Comparison of ENCODE assay signal across 32 cellular contexts in genomic region chr4:163139048-163139447, GRCh38.
"Had no signal": no experiment of that assay in that cellular context is flagged by ENCODE, and none has a peak within 500 bp of the region (broad histone marks: within the 10 kb centered on the region; RNA-seq: fewer than 3 reads in every experiment).

No MANE protein-coding gene starts in this region.

- H3K36me3 ChIP-seq: adrenal gland, brain microvascular endothelial cell had no signal

- H3K9me3 ChIP-seq: adrenal gland, body of pancreas, breast epithelium had no signal

- H3K4me3 ChIP-seq: adrenal gland, body of pancreas, breast epithelium had no signal

- H3K4me1 ChIP-seq: adrenal gland, body of pancreas, breast epithelium had no signal

- H3K27ac ChIP-seq: adrenal gland, body of pancreas, brain microvascular endothelial cell, breast epithelium, VCaP had no signal

- FAIRE-seq: astrocyte had no signal

- H3K27me3 ChIP-seq: adrenal gland, body of pancreas, brain microvascular endothelial cell, breast epithelium had no signal

- ATAC-seq: activated CD8-positive, alpha-beta T cell treated with anti-CD3 and anti-CD28 coated beads for 36 hours; activated naive CD4-positive, alpha-beta T cell treated with anti-CD3 and anti-CD28 coated beads, Interleukin-2, amount 50 U/mL, for 72 hours; activated T-cell treated with anti-CD3 and anti-CD28 coated beads, Interleukin-2, amount 50 U/mL, for 4 hours; activated T-cell treated with anti-CD3 and anti-CD28 coated beads, Interleukin-2, amount 50 U/mL, for 72 hours; activated T-helper 17 cell treated with anti-CD3 and anti-CD28 coated beads, Interleukin-2, amount 50 U/mL, for 72 hours; body of pancreas; T-helper 17 cell had no signal

- DNase-seq: activated B cell treated with CpG ODN at 0.5 μM for 24 hours; activated CD4-positive, alpha-beta memory T cell treated with anti-CD3 and anti-CD28 coated beads for 36 hours; activated CD4-positive, alpha-beta T cell treated with anti-CD3 and anti-CD28 coated beads for 4 hours; activated CD4-positive, alpha-beta T cell treated with anti-CD3 and anti-CD28 coated beads, Interleukin-2, amount 10 ng/mL, durations not matched to agents 24 days and 14 days; activated CD4-positive, alpha-beta T cell treated with anti-CD3 and anti-CD28 coated beads, Interleukin-2, amount 50 U/mL, for 1 hour; activated CD4-positive, alpha-beta T cell treated with anti-CD3 and anti-CD28 coated beads, Interleukin-2, amount 50 U/mL, for 4 hours; activated CD4-positive, CD25-positive, alpha-beta regulatory T cell treated with anti-CD3 and anti-CD28 coated beads, Interleukin-2, amount 50 U/mL, for 72 hours; activated CD8-positive, alpha-beta memory T cell treated with anti-CD3 and anti-CD28 coated beads, Interleukin-2, amount 50 U/mL, for 4 hours; activated CD8-positive, alpha-beta T cell treated with anti-CD3 and anti-CD28 coated beads for 36 hours; activated effector memory CD4-positive, alpha-beta T cell treated with anti-CD3 and anti-CD28 coated beads, Interleukin-2, amount 50 U/mL, for 16 hours; activated gamma-delta T cell treated with Interleukin-2 at 50 U/mL for 16 hours; activated naive CD4-positive, alpha-beta T cell; activated naive CD4-positive, alpha-beta T cell treated with anti-CD3 and anti-CD28 coated beads for 36 hours; activated naive CD4-positive, alpha-beta T cell treated with anti-CD3 and anti-CD28 coated beads, Interleukin-2, amount 50 U/mL, for 16 hours; activated naive CD8-positive, alpha-beta T cell treated with anti-CD3 and anti-CD28 coated beads for 36 hours; activated T-cell treated with anti-CD3 and anti-CD28 coated beads for 4 hours; activated T-cell treated with anti-CD3 and anti-CD28 coated beads, Interleukin-2, amount 50 U/mL, for 1 hour; activated T-cell treated with anti-CD3 and anti-CD28 coated beads, Interleukin-2, amount 50 U/mL, for 4 hours; activated T-cell treated with anti-CD3 and anti-CD28 coated beads, Interleukin-2, amount 50 U/mL, for 72 hours; adrenal gland; amniotic stem cell; aorta; body of pancreas; brain microvascular endothelial cell; central memory CD4-positive, alpha-beta T cell; T-helper 17 cell; T1000 had no signal
